14 cellular contexts compared by ENCODE assay signal in the genomic region with DNA sequence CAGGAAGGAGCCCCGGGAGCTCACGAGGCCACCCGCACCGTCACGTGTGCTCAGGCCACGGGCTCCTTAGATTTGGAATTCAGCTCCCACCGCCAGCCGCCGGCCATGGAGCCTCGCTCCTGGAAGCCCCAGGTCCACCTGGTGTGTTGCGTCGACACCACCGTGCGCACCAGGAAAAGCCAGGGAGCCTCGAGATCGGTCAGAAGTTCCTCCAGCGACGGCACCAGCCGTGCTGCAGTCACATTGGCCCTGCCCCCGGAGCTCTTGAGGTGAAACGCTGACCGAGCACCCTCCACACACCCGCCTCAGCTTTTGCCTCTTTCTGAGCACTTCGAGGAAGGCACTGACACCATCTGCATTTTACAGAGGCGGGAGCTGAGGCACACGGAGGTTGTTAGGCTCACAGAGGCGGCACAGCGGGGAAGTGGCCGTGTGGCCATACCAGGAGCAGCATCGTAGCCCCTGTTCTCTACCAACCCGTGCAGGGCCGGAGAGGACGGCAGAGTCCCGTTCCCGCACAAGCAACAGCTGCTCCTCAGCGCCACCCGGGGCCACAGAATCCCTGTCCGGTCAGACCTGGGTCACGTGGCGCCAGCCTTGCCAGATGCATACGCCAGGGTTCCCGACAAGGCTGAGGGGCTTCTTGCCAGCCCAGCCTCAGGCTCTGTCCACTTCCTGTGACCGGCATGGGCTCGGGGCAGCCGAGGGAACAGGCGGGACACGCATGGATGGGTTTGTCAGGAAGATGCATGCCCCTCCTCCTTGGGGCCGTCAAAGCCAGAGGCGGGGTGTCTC. TPM values are rescaled to one million over a fixed set of nuclear protein-coding genes. Genes with fewer than 3 reads are reported as not detected.
DNase-seq lines count a peak whose midpoint lies in the region; ATAC-seq and TF ChIP-seq lines count a peak whose summit lies in the region.
"Had no signal": no experiment of that assay in that cellular context is flagged by ENCODE, and none has a peak within 500 bp of the region (broad histone marks: within the 10 kb centered on the region; RNA-seq: fewer than 3 reads in every experiment).

No MANE protein-coding gene starts in this region.

- H3K4me1 Mint-ChIP-seq in endodermal cell = no peaks in the 10 kb centered on the region
- H3K4me1 Mint-ChIP-seq: activated T-helper 17 cell treated with anti-CD3 and anti-CD28 coated beads, Interleukin-2, amount 50 U/mL, for 72 hours; T-helper 17 cell had no signal

- 75 to 79% methylated on average over 33 to 49 of the region's 49 CpGs for WGBS in endodermal cell (ENCODE audit: insufficient coverage in 1 of 2, insufficient read length in 1 of 2), 2 experiments
- 42 to 48% methylated on average over 45 to 49 of the region's 49 CpGs for WGBS in aorta, 2 donors

- peaks cover under 1% of the 10 kb centered on the region for H3K27me3 ChIP-seq in endodermal cell (ENCODE audit: control insufficient read depth, insufficient read depth, low read length, poor library complexity, severe bottlenecking)
- H3K27me3 ChIP-seq in aorta (ENCODE audit: control insufficient read depth in 1 of 2, insufficient read depth in 2 of 2, low read length in 1 of 2) = no peaks in the 10 kb centered on the region

- TF ChIP-seq CTCF in endodermal cell (conservative IDR thresholded peaks at IDR 0.05) (no peak), omental fat pad (IDR thresholded peaks at IDR 0.05) (no peak)

- ATAC-seq in omental fat pad (ENCODE audit: low FRiP score) = no peak
- ATAC-seq in aorta (ENCODE audit: low FRiP score) = no peak
- ATAC-seq: activated T-helper 17 cell treated with anti-CD3 and anti-CD28 coated beads, Interleukin-2, amount 50 U/mL, for 72 hours; T-helper 17 cell had no signal

- H3K9me3 ChIP-seq in endodermal cell (ENCODE audit: control insufficient read depth, low read length) = no peaks in the 10 kb centered on the region
- no peaks in the 10 kb centered on the region for H3K9me3 ChIP-seq in aorta (ENCODE audit: control insufficient read depth, low read length)
- H3K9me3 ChIP-seq: sigmoid colon had no signal

- DNase-seq in DMS 273 (lab: John Stamatoyannopoulos, UW; ENCODE audit: unreplicated experiment) = peak; percentile 40
- no peak for DNase-seq in DMS 273 treated with DMSO at 0.1 percent for 48 hours (lab: John Stamatoyannopoulos, UW)
- DNase-seq in M059J (ENCODE audit: low read depth) = peak; percentile 32
- peak; percentile 79 for DNase-seq in endodermal cell
- peak; percentile 32 for DNase-seq in renal cortical epithelial cell (ENCODE audit: low read depth)
- no peak for DNase-seq in omental fat pad (ENCODE audit: low spot score)
- no peak for DNase-seq in aorta
- no peak for DNase-seq in GF-D8 (lab: John Stamatoyannopoulos, UW)
- DNase-seq: 8988T; activated CD4-positive, alpha-beta T cell treated with anti-CD3 and anti-CD28 coated beads, Interleukin-2, amount 50 U/mL, for 1 hour; naive B cell; sigmoid colon; T-helper 17 cell had no signal

- peaks cover 8% of the 10 kb centered on the region for H3K9me3 Mint-ChIP-seq in endodermal cell
- H3K9me3 Mint-ChIP-seq: activated T-helper 17 cell treated with anti-CD3 and anti-CD28 coated beads, Interleukin-2, amount 50 U/mL, for 72 hours; naive B cell had no signal

- H3K36me3 Mint-ChIP-seq in endodermal cell (ENCODE audit: low read depth) = no peaks in the 10 kb centered on the region
- H3K36me3 Mint-ChIP-seq: naive B cell had no signal

- no peak overlapping the region for H3K4me3 Mint-ChIP-seq in endodermal cell
- H3K4me3 Mint-ChIP-seq: activated T-helper 17 cell treated with anti-CD3 and anti-CD28 coated beads, Interleukin-2, amount 50 U/mL, for 72 hours; naive B cell; T-helper 17 cell had no signal

- H3K27ac Mint-ChIP-seq in endodermal cell = no peak overlapping the region
- H3K27ac Mint-ChIP-seq: activated T-helper 17 cell treated with anti-CD3 and anti-CD28 coated beads, Interleukin-2, amount 50 U/mL, for 72 hours; naive B cell; T-helper 17 cell had no signal

- H3K9ac ChIP-seq in endodermal cell (ENCODE audit: extremely low read depth, low read length, poor library complexity, severe bottlenecking) = no peak overlapping the region

- intact Hi-C loops in aorta (cut with DNase I) = no loop called here

- H3K4me3 ChIP-seq in endodermal cell (ENCODE audit: low read length) = no peak overlapping the region
- H3K4me3 ChIP-seq in aorta (ENCODE audit: low read length in 2 of 2) = no peak overlapping the region
- H3K4me3 ChIP-seq: sigmoid colon had no signal

- H3K36me3 ChIP-seq in endodermal cell (ENCODE audit: control insufficient read depth, insufficient read depth, low read length) (no peaks in the 10 kb centered on the region), aorta (ENCODE audit: control insufficient read depth in 1 of 2, insufficient read depth in 2 of 2, low read length in 1 of 2) (no peaks in the 10 kb centered on the region)
- H3K36me3 ChIP-seq: sigmoid colon had no signal

- no peaks in the 10 kb centered on the region for H3K4me1 ChIP-seq in endodermal cell (ENCODE audit: control insufficient read depth, insufficient read depth, low read length)
- no peaks in the 10 kb centered on the region for H3K4me1 ChIP-seq in aorta (ENCODE audit: control insufficient read depth in 1 of 2, insufficient read depth in 2 of 2, low read length in 2 of 2)
- H3K4me1 ChIP-seq: sigmoid colon had no signal

- peaks cover 14% of the 10 kb centered on the region for H3K27me3 Mint-ChIP-seq in endodermal cell (ENCODE audit: insufficient read depth)

- H3K27ac ChIP-seq in endodermal cell (ENCODE audit: low read depth, low read length) = no peak overlapping the region
- H3K27ac ChIP-seq in aorta (ENCODE audit: low read depth in 1 of 2, low read length in 2 of 2) = no peak overlapping the region
- H3K27ac ChIP-seq: sigmoid colon had no signal

RNA-seq across cellular contexts. Expression of a gene that starts 7.6 kb away (rescaled TPM):
- not detected in 2 replicates for total RNA-seq in M059J (2014; rRNA removed; shearing (Covaris generic))
- 1 to 10 TPM in 1 of 2 donors, under 1 TPM in 1; 0.24 to 1.7 TPM for total RNA-seq in endodermal cell
- polyA plus RNA-seq in endodermal cell (2013, experiment 1 of 2) = 51.9 TPM
- 40.1 TPM for polyA plus RNA-seq in endodermal cell (2013, experiment 2 of 2)
- 7.5 TPM in 2 replicates for total RNA-seq in renal cortical epithelial cell
- total RNA-seq in omental fat pad = not detected
- total RNA-seq in aorta = not detected
- polyA plus RNA-seq in aorta = not detected
- total RNA-seq: activated T-helper 17 cell treated with anti-CD3 and anti-CD28 coated beads, Interleukin-2, amount 50 U/mL, for 72 hours; T-helper 17 cell had no signal

RNA-seq across cellular contexts. Expression of a gene that starts 11.0 kb away (rescaled TPM):
- total RNA-seq in M059J (2014; rRNA removed; shearing (Covaris generic)) = not detected in 2 replicates
- total RNA-seq in endodermal cell (not detected), renal cortical epithelial cell (0.15 TPM in 1 of 2 replicates, not detected in the other), omental fat pad (1 to 10 TPM in 1 of 4 donors, under 1 TPM in 1, not detected in 2; 0.48 to 3.0 TPM), aorta (not detected)
- polyA plus RNA-seq in endodermal cell (2013, experiment 1 of 2) = 0.28 TPM
- polyA plus RNA-seq in endodermal cell (2013, experiment 2 of 2) = 0.21 TPM
- polyA plus RNA-seq in aorta = not detected
- total RNA-seq: T-helper 17 cell had no signal

RNA-seq across cellular contexts. Expression of a gene that starts 25.9 kb away (rescaled TPM):
- total RNA-seq in M059J (2014; rRNA removed; shearing (Covaris generic)) = 35.3 and 78.1 TPM in 2 replicates
- total RNA-seq in endodermal cell = 100 to 1,000 TPM; 159 to 208 TPM
- polyA plus RNA-seq in endodermal cell (2013, experiment 1 of 2) = 122 TPM
- 97.6 TPM for polyA plus RNA-seq in endodermal cell (2013, experiment 2 of 2)
- 73.5 and 74.1 TPM in 2 replicates for total RNA-seq in renal cortical epithelial cell
- 10 to 100 TPM; 29.2 to 59.7 (median 41.3) TPM for total RNA-seq in omental fat pad
- total RNA-seq in aorta = 10 to 100 TPM; 75.6 to 88.2 TPM
- 100 to 1,000 TPM in 1 of 2 donors, 10 to 100 TPM in 1; 21.7 to 202 TPM for polyA plus RNA-seq in aorta

RNA-seq across cellular contexts. Expression of a gene that starts 30.8 kb away (rescaled TPM):
- total RNA-seq in M059J (2014; rRNA removed; shearing (Covaris generic)) = 28.4 and 41.2 TPM in 2 replicates
- total RNA-seq in endodermal cell = 10 to 100 TPM; 64.9 to 73.2 TPM
- polyA plus RNA-seq in endodermal cell (2013, experiment 1 of 2) = 43.0 TPM
- polyA plus RNA-seq in endodermal cell (2013, experiment 2 of 2) = 41.6 TPM
- 18.8 and 32.8 TPM in 2 replicates for total RNA-seq in renal cortical epithelial cell
- total RNA-seq in omental fat pad = 10 to 100 TPM; 21.2 to 49.6 (median 25.8) TPM
- total RNA-seq in aorta = 10 to 100 TPM; 27.2 to 30.4 TPM
- 10 to 100 TPM; 19.8 to 22.2 TPM for polyA plus RNA-seq in aorta

RNA-seq across cellular contexts. Expression of a gene that starts 46.3 kb away (rescaled TPM):
- total RNA-seq in M059J (2014; rRNA removed; shearing (Covaris generic)) = not detected in 2 replicates
- total RNA-seq in endodermal cell (under 1 TPM in 1 of 2 donors, not detected in 1; 0.44 TPM), renal cortical epithelial cell (not detected in 2 replicates), omental fat pad (not detected), aorta (under 1 TPM in 1 of 2 donors, not detected in 1; 0.09 TPM)
- 0.53 TPM for polyA plus RNA-seq in endodermal cell (2013, experiment 1 of 2)
- polyA plus RNA-seq in endodermal cell (2013, experiment 2 of 2) = 0.46 TPM
- polyA plus RNA-seq in aorta = under 1 TPM in 1 of 2 donors, not detected in 1; 0.15 TPM
- total RNA-seq: sigmoid colon had no signal

Comparison
In these comparisons a context has a peak if more than half of its experiments do, and no peak if none do; other contexts are left out.
1. DNase-seq: peak in DMS 273 (single experiment), M059J (single experiment), endodermal cell (single experiment) and renal cortical epithelial cell (single experiment); none in DMS 273 treated with DMSO at 0.1 percent for 48 hours (single experiment), omental fat pad (single experiment), aorta (0 of 2) and GF-D8 (single experiment).